ENCODE assay signal across 1 cellular context in genomic region chr22:43277987-43278601, GRCh38.
A peak's percentile ranks its signal among the peaks of the same experiment; 100 is the strongest.
TF ChIP-seq lines count a peak whose summit lies in the region.

No MANE protein-coding gene starts in this region.

TF ChIP-seq in HEK293, 187 proteins besides CTCF, POLR2A, EP300 and RAD21 (continued from another document and continues in another):
- TF ChIP-seq PRDM4 (tag by site-specific recombination; IDR thresholded peaks at IDR 0.05) (no peak), ZNF324 (tag by site-specific recombination; IDR thresholded peaks at IDR 0.05) (no peak), ZNF521 (tag by site-specific recombination; IDR thresholded peaks at IDR 0.05) (no peak), ZBTB20 (tag by site-specific recombination; IDR thresholded peaks at IDR 0.05) (0 out of 2 replicates have a peak, but pooled peaks have one; percentile 33), ZNF394 (tag by site-specific recombination; IDR thresholded peaks at IDR 0.05; ENCODE audit: borderline replicate concordance) (no peak), ZNF830 (tag by site-specific recombination; IDR thresholded peaks at IDR 0.05; ENCODE audit: low read depth) (no peak), ZNF639 (tag by site-specific recombination; IDR thresholded peaks at IDR 0.05) (no peak), ZFP69B (tag by site-specific recombination; IDR thresholded peaks at IDR 0.05) (no peak), ZBTB21 (tag by site-specific recombination; IDR thresholded peaks at IDR 0.05) (no peak), AEBP2 (tag by site-specific recombination; IDR thresholded peaks at IDR 0.05; ENCODE audit: borderline replicate concordance) (no peak), ZNF664 (tag by site-specific recombination; IDR thresholded peaks at IDR 0.05) (no peak), ZNF174 (tag by site-specific recombination; IDR thresholded peaks at IDR 0.05) (no peak), ZFP3 (tag by site-specific recombination; IDR thresholded peaks at IDR 0.05; ENCODE audit: low read depth) (no peak), ZNF132 (tag by site-specific recombination; IDR thresholded peaks at IDR 0.05; ENCODE audit: borderline replicate concordance) (no peak), ZNF248 (tag by site-specific recombination; IDR thresholded peaks at IDR 0.05) (no peak), ZNF561 (tag by site-specific recombination; IDR thresholded peaks at IDR 0.05; ENCODE audit: borderline replicate concordance) (no peak), ZNF626 (tag by site-specific recombination; IDR thresholded peaks at IDR 0.05) (no peak), ZBTB1 (tag by site-specific recombination; IDR thresholded peaks at IDR 0.05) (no peak), MZF1 (tag by site-specific recombination; IDR thresholded peaks at IDR 0.05; ENCODE audit: borderline replicate concordance) (no peak), ZNF280D (tag by site-specific recombination; IDR thresholded peaks at IDR 0.05) (no peak), ZNF621 (tag by site-specific recombination; IDR thresholded peaks at IDR 0.05) (no peak), ZSCAN23 (tag by site-specific recombination; IDR thresholded peaks at IDR 0.05) (no peak), ZNF677 (tag by site-specific recombination; IDR thresholded peaks at IDR 0.05) (no peak), TCF7L2 (IDR thresholded peaks at IDR 0.05; ENCODE audit: borderline replicate concordance, low read depth, low read length) (no peak), ZNF76 (tag by site-specific recombination; IDR thresholded peaks at IDR 0.05; ENCODE audit: borderline replicate concordance, low read depth) (no peak), KLF10 (tag by site-specific recombination; IDR thresholded peaks at IDR 0.05) (no peak), ZNF48 (tag by site-specific recombination; IDR thresholded peaks at IDR 0.05) (no peak), KLF17 (tag by site-specific recombination; IDR thresholded peaks at IDR 0.05) (peak; percentile 92), HOXD13 (CRISPR knock-in tag; IDR thresholded peaks at IDR 0.05; ENCODE audit: borderline replicate concordance) (no peak), ZNF600 (tag by site-specific recombination; IDR thresholded peaks at IDR 0.05) (0 out of 2 replicates have a peak, but pooled peaks have one; percentile 49), ZNF791 (tag by site-specific recombination; IDR thresholded peaks at IDR 0.05) (no peak), ZNF629 (tag by site-specific recombination; IDR thresholded peaks at IDR 0.05) (no peak), ZNF404 (tag by site-specific recombination; IDR thresholded peaks at IDR 0.05) (no peak), ZNF701 (tag by site-specific recombination; IDR thresholded peaks at IDR 0.05) (no peak), KLF16 (tag by site-specific recombination; IDR thresholded peaks at IDR 0.05) (peak; percentile 41; the same call in 1 of the 2 replicates), RBAK (tag by site-specific recombination; IDR thresholded peaks at IDR 0.05) (no peak), ZNF292 (tag by site-specific recombination; IDR thresholded peaks at IDR 0.05; ENCODE audit: borderline replicate concordance, low read depth) (no peak), ZNF473 (tag by site-specific recombination; IDR thresholded peaks at IDR 0.05) (no peak), ZBTB10 (tag by site-specific recombination; IDR thresholded peaks at IDR 0.05) (no peak), ZNF335 (tag by site-specific recombination; conservative IDR thresholded peaks at IDR 0.05) (peak; percentile 82), BCL11A (tag by site-specific recombination; IDR thresholded peaks at IDR 0.05; ENCODE audit: low read depth) (no peak), YY2 (tag by site-specific recombination; IDR thresholded peaks at IDR 0.05) (no peak), PRDM2 (tag by site-specific recombination; IDR thresholded peaks at IDR 0.05; ENCODE audit: borderline replicate concordance) (no peak), MYNN (tag by site-specific recombination; IDR thresholded peaks at IDR 0.05; ENCODE audit: borderline replicate concordance) (no peak), ZNF114 (tag by site-specific recombination; IDR thresholded peaks at IDR 0.05) (no peak), ZNF169 (tag by site-specific recombination; IDR thresholded peaks at IDR 0.05) (no peak), ZNF354C (tag by site-specific recombination; IDR thresholded peaks at IDR 0.05; ENCODE audit: borderline replicate concordance, low read depth) (no peak), GLI4 (tag by site-specific recombination; IDR thresholded peaks at IDR 0.05) (no peak)
